Comparison of ENCODE assay signal across 8 cellular contexts in the genomic region with DNA sequence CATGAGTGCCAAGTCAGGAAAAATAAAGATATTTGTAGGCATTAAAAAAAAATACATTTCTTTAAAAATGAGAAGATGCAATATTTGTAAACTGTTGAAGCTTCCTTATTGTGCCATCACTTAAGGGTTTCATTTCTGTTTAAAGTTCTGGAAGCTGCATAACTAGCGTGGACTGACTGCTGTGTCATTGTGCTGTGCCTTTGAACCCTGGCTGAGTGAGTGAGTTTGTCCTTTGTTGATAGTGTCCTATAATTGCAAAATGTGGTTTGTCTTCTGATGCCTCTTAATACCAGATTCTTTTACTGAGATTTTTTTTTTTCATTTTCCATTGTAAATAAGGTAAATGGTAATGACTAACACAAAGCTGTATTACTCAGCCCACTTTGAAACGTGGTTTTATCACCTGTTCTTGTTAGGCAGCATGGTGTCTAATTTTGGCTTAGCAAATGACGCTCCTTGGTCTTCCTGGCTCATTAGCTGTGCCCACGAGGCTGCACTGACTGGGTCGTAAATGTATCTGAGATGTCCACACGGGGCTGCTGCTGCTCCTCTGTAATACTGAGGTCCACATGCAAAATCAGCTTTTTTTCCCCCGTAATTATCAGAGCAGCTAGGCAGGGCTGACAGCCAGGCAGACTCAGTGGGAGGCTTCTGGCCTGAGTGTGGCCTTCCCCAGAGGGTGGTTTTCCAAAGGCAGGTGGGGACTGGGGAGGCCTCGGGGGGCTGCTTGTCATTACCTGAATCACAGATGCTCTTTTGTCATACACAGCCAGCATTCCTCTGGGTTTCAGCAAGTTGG. TPM values are rescaled to one million over a fixed set of nuclear protein-coding genes. Genes with fewer than 3 reads are reported as not detected.
DNase-seq lines count a peak whose midpoint lies in the region; ATAC-seq and TF ChIP-seq lines count a peak whose summit lies in the region.

No MANE protein-coding gene starts in this region.

- TF ChIP-seq POLR2A in GM18505 (IDR thresholded peaks at IDR 0.05; ENCODE audit: borderline replicate concordance, extremely low read depth, insufficient read depth, insufficient read length) = no peak

- H3K4me3 ChIP-seq in WERI-Rb-1 (ENCODE audit: low read depth, low read length) = no peak overlapping the region
- H3K4me3 ChIP-seq in fibroblast of villous mesenchyme (ENCODE audit: low read depth, low read length) = no peak overlapping the region

- peaks cover 41% of the 10 kb centered on the region for H3K36me3 ChIP-seq in WERI-Rb-1

- H3K27ac ChIP-seq in WERI-Rb-1 = no peak overlapping the region

- TF ChIP-seq CTCF in WERI-Rb-1 (IDR thresholded peaks at IDR 0.05; ENCODE audit: low read depth, low read length) (0 out of 2 replicates have a peak, but pooled peaks have one; percentile 19), fibroblast of villous mesenchyme (IDR thresholded peaks at IDR 0.05; ENCODE audit: insufficient read depth, low read depth, low read length) (peak; percentile 22)

- H3K27me3 ChIP-seq in WERI-Rb-1 (ENCODE audit: insufficient read depth, low read depth, severe bottlenecking) = no peaks in the 10 kb centered on the region

- ATAC-seq in GM18505 (IDR thresholded peaks at IDR 0.05; ENCODE audit: unreplicated experiment) (no peak), GM18873 (IDR thresholded peaks at IDR 0.05; ENCODE audit: low FRiP score, unreplicated experiment) (no peak)

- DNase-seq in stimulated activated CD4-positive, alpha-beta T cell treated with anti-CD3 and anti-CD28 coated beads, Interleukin-2, amount 100 ng/mL, for 24 hours = peak; percentile 46 to 47
- DNase-seq in stimulated activated CD4-positive, alpha-beta T cell treated with anti-CD3 and anti-CD28 coated beads, Interleukin-12 subunit alpha, Interleukin-12 subunit beta, amount 100 ng/mL, for 4 hours = no peak
- DNase-seq in WERI-Rb-1 (no peak), fibroblast of villous mesenchyme (ENCODE audit: low read depth) (peak; percentile 28), NCI-H187 (lab: John Stamatoyannopoulos, UW) (no peak)
- peak; percentile 50 for DNase-seq in stimulated activated CD4-positive, alpha-beta T cell treated with anti-CD3 and anti-CD28 coated beads, Interleukin-4, amount 100 ng/mL, for 24 hours

- no peaks in the 10 kb centered on the region for H3K9me3 ChIP-seq in WERI-Rb-1 (ENCODE audit: severe bottlenecking)

RNA-seq across cellular contexts. Expression of a gene that starts 14.8 kb away (rescaled TPM):
- 11.9 and 13.4 TPM in 2 replicates for total RNA-seq in fibroblast of villous mesenchyme

RNA-seq across cellular contexts. Expression of a gene that starts 33.4 kb away (rescaled TPM):
- 0.43 and 1.6 TPM in 2 replicates for total RNA-seq in fibroblast of villous mesenchyme

RNA-seq across cellular contexts. Expression of a gene that starts 48.3 kb away (rescaled TPM):
- total RNA-seq in fibroblast of villous mesenchyme = under 0.01 and 0.43 TPM in 2 replicates

Comparison
In these comparisons a context has a peak if more than half of its experiments do, and no peak if none do; other contexts are left out.
1. DNase-seq: peak in stimulated activated CD4-positive, alpha-beta T cell treated with anti-CD3 and anti-CD28 coated beads, Interleukin-2, amount 100 ng/mL, for 24 hours (2 of 2), fibroblast of villous mesenchyme (single experiment) and stimulated activated CD4-positive, alpha-beta T cell treated with anti-CD3 and anti-CD28 coated beads, Interleukin-4, amount 100 ng/mL, for 24 hours (single experiment); none in stimulated activated CD4-positive, alpha-beta T cell treated with anti-CD3 and anti-CD28 coated beads, Interleukin-12 subunit alpha, Interleukin-12 subunit beta, amount 100 ng/mL, for 4 hours (single experiment), WERI-Rb-1 (single experiment) and NCI-H187 (0 of 2).